9 cellular contexts compared by ENCODE assay signal in genomic region chrX:110004210-110004609, GRCh38. TPM values are rescaled to one million over a fixed set of nuclear protein-coding genes. Genes with fewer than 3 reads are reported as not detected.
DNase-seq lines count a peak whose midpoint lies in the region; ATAC-seq and TF ChIP-seq lines count a peak whose summit lies in the region.
"Had no signal": no experiment of that assay in that cellular context is flagged by ENCODE, and none has a peak within 500 bp of the region (broad histone marks: within the 10 kb centered on the region; RNA-seq: fewer than 3 reads in every experiment).

No MANE protein-coding gene starts in this region.

- intact Hi-C loops in CD4-positive, alpha-beta T cell (cut with DNase I, micrococcal nuclease), result loop anchor here in 1 of 2 experiments (5.0 kb wide), 4 partner anchors 272 to 1678 kb away; partner anchors contain the start of genes ACSL4, ALG13 and NXT2
- intact Hi-C loops in natural killer cell (cut with micrococcal nuclease), result loop anchor here (10.0 kb wide), 1 partner anchor 469 kb away; the partner anchor contains the start of gene NXT2
- intact Hi-C loops in uterus (cut with DNase I; ENCODE audit: low total_unique reads), result no loop called here

- H3K4me1 ChIP-seq in effector memory CD4-positive, alpha-beta T cell (ENCODE audit: control insufficient read depth, insufficient read depth, low read length, poor library complexity, severe bottlenecking), result peaks cover 8% of the 10 kb centered on the region
- H3K4me1 ChIP-seq in uterus, result peaks cover 0 to 13% of the 10 kb centered on the region in 2 donors

- no peak for TF ChIP-seq CTCF in CD4-positive, alpha-beta T cell (IDR thresholded peaks at IDR 0.05)
- TF ChIP-seq CTCF in endothelial cell (IDR thresholded peaks at IDR 0.05; ENCODE audit: unreplicated experiment) (no peak), natural killer cell (IDR thresholded peaks at IDR 0.05) (no peak), uterus (IDR thresholded peaks at IDR 0.05) (no peak)

- H3K9me3 Mint-ChIP-seq in CD4-positive, alpha-beta T cell, result no peaks in the 10 kb centered on the region
- no peaks in the 10 kb centered on the region for H3K9me3 Mint-ChIP-seq in endothelial cell (ENCODE audit: unreplicated experiment)
- H3K9me3 Mint-ChIP-seq in natural killer cell, result no peaks in the 10 kb centered on the region

- H3K36me3 Mint-ChIP-seq in CD4-positive, alpha-beta T cell (ENCODE audit: low read depth), result peaks cover 12% of the 10 kb centered on the region
- H3K36me3 Mint-ChIP-seq in endothelial cell (ENCODE audit: low read depth, unreplicated experiment) (no peaks in the 10 kb centered on the region), natural killer cell (no peaks in the 10 kb centered on the region)

- CTCF ChIA-PET in CD4-positive, alpha-beta T cell (lab: Charles Lee), result no interaction called here

- H3K27me3 Mint-ChIP-seq in CD4-positive, alpha-beta T cell, result no peaks in the 10 kb centered on the region
- peaks cover 8% of the 10 kb centered on the region for H3K27me3 Mint-ChIP-seq in endothelial cell (ENCODE audit: unreplicated experiment)
- H3K27me3 Mint-ChIP-seq in natural killer cell (ENCODE audit: low read depth in 2 of 2), result no peaks in the 10 kb centered on the region

- no peaks in the 10 kb centered on the region for H3K9me3 ChIP-seq in CD4-positive, alpha-beta T cell (ENCODE audit: control insufficient read depth, low read length)
- no peaks in the 10 kb centered on the region for H3K9me3 ChIP-seq in effector memory CD4-positive, alpha-beta T cell (ENCODE audit: control insufficient read depth, low read length)
- no peaks in the 10 kb centered on the region for H3K9me3 ChIP-seq in uterus

- ATAC-seq in CD4-positive, alpha-beta T cell (ENCODE audit: poor library complexity), result no peak
- ATAC-seq in natural killer cell (no peak), GM19452 (IDR thresholded peaks at IDR 0.05; ENCODE audit: unreplicated experiment) (no peak), HG02884 (IDR thresholded peaks at IDR 0.05; ENCODE audit: unreplicated experiment) (no peak)

- H3K27ac ChIP-seq in CD4-positive, alpha-beta T cell (ENCODE audit: low read depth, low read length), result no peak overlapping the region
- H3K27ac ChIP-seq in effector memory CD4-positive, alpha-beta T cell (ENCODE audit: insufficient read depth, low read length, poor library complexity, severe bottlenecking), result no peak overlapping the region
- H3K27ac ChIP-seq in uterus, result peak overlapping the region in 1 of 2 donors; percentile 93

- POLR2A ChIA-PET in CD4-positive, alpha-beta T cell (lab: Charles Lee), result no interaction called here

- TF ChIP-seq POLR2A in uterus (IDR thresholded peaks at IDR 0.05), result no peak

- no peak for DNase-seq in CD4-positive, alpha-beta T cell
- DNase-seq in M059J (ENCODE audit: low read depth) (peak; percentile 48), endothelial cell (ENCODE audit: low spot score) (no peak), natural killer cell (no peak), uterus (no peak)
- DNase-seq in effector memory CD4-positive, alpha-beta T cell, result no peak
- DNase-seq: T-helper 9 cell had no signal

- no peak overlapping the region for H3K4me3 ChIP-seq in effector memory CD4-positive, alpha-beta T cell (ENCODE audit: insufficient read depth, low read depth, low read length, poor library complexity, severe bottlenecking)
- peak overlapping the region in 1 of 2 donors; percentile 68 for H3K4me3 ChIP-seq in uterus

- peaks cover 48% of the 10 kb centered on the region for H3K4me1 Mint-ChIP-seq in CD4-positive, alpha-beta T cell (ENCODE audit: low read depth)
- H3K4me1 Mint-ChIP-seq in endothelial cell (ENCODE audit: unreplicated experiment) (peaks cover 18% of the 10 kb centered on the region), natural killer cell (peaks cover 22 to 33% of the 10 kb centered on the region in 2 donors)

- no peaks in the 10 kb centered on the region for H3K36me3 ChIP-seq in effector memory CD4-positive, alpha-beta T cell (ENCODE audit: control insufficient read depth, insufficient read depth, low read length)
- H3K36me3 ChIP-seq in uterus, result no peaks in the 10 kb centered on the region

- H3K27me3 ChIP-seq in CD4-positive, alpha-beta T cell (ENCODE audit: control insufficient read depth, insufficient read depth, low read length), result no peaks in the 10 kb centered on the region
- H3K27me3 ChIP-seq in effector memory CD4-positive, alpha-beta T cell (replicated peaks; ENCODE audit: control insufficient read depth, insufficient read depth, low read length, poor library complexity, severe bottlenecking), result no peaks in the 10 kb centered on the region
- no peaks in the 10 kb centered on the region for H3K27me3 ChIP-seq in uterus

- peak overlapping the region; percentile 76 for H3K27ac Mint-ChIP-seq in CD4-positive, alpha-beta T cell
- H3K27ac Mint-ChIP-seq in endothelial cell (ENCODE audit: unreplicated experiment) (no peak overlapping the region), natural killer cell (no peak overlapping the region)

- H3K4me3 Mint-ChIP-seq in CD4-positive, alpha-beta T cell, result peak overlapping the region; percentile 94
- H3K4me3 Mint-ChIP-seq in endothelial cell (ENCODE audit: unreplicated experiment) (peak overlapping the region; percentile 88), natural killer cell (peak overlapping the region; percentile 63)

RNA-seq across cellular contexts. Expression of gene TMEM164, which starts 1.3 kb away (rescaled TPM):
- total RNA-seq in CD4-positive, alpha-beta T cell, result 10 to 100 TPM; 11.1 to 13.4 TPM
- total RNA-seq in M059J (2014; rRNA removed; shearing (Covaris generic)), result 32.6 and 33.4 TPM in 2 replicates
- total RNA-seq in endothelial cell (ENCODE audit: unreplicated experiment) (18.7 TPM), natural killer cell (10 to 100 TPM; 18.9 to 80.6 (median 30.6) TPM), uterus (10 to 100 TPM in 2 of 4 donors, 1 to 10 TPM in 2; 3.1 to 18.9 (median 11.5) TPM)
